Comparison of ENCODE assay signal across 20 cellular contexts in genomic region chr11:69385832-69386415, GRCh38.
DNase-seq lines count a peak whose midpoint lies in the region; ATAC-seq, FAIRE-seq and TF ChIP-seq lines count a peak whose summit lies in the region.
"Had no signal": no experiment of that assay in that cellular context is flagged by ENCODE, and none has a peak within 500 bp of the region (broad histone marks: within the 10 kb centered on the region; RNA-seq: fewer than 3 reads in every experiment).

No MANE protein-coding gene starts in this region.

- H3K4me1 ChIP-seq in kidney (ENCODE audit: control insufficient read depth in 1 of 2, insufficient read depth in 1 of 2, low read depth in 1 of 2, low read length in 2 of 2), result no peaks in the 10 kb centered on the region
- H3K4me1 ChIP-seq in mammary epithelial cell (ENCODE audit: insufficient read depth, low read length), result no peaks in the 10 kb centered on the region
- H3K4me1 ChIP-seq: A549 had no signal

- H3K4me2 ChIP-seq in mammary epithelial cell (ENCODE audit: insufficient read depth, low read depth, low read length), result no peak overlapping the region
- H3K4me2 ChIP-seq: A549; BLaER1 treated with 17β-estradiol and CSF1 and Interleukin-3, amounts not matched to agents 10 nM and 100 nM had no signal

- H3K9ac ChIP-seq in kidney (ENCODE audit: low read length in 2 of 2) (no peak overlapping the region), mammary epithelial cell (ENCODE audit: insufficient read depth, low read length) (no peak overlapping the region)
- H3K9ac ChIP-seq: BLaER1 treated with 17β-estradiol and CSF1 and Interleukin-3, amounts not matched to agents 10 nM and 100 nM had no signal

- peaks cover 15 to 16% of the 10 kb centered on the region in 2 donors for H3K9me3 Mint-ChIP-seq in activated T-cell treated with anti-CD3 and anti-CD28 coated beads, Interleukin-2, amount 50 U/mL, for 72 hours
- peaks cover 17% of the 10 kb centered on the region for H3K9me3 Mint-ChIP-seq in progenitor cell of endocrine pancreas (ENCODE audit: low read depth)

- no TSS peak for BruUV-seq in mammary epithelial cell (replicated peaks; lab: Mats Ljungman, UMichigan)

- H4K20me1 ChIP-seq in mammary epithelial cell (ENCODE audit: insufficient read depth, low read length), result no peaks in the 10 kb centered on the region
- H4K20me1 ChIP-seq: BLaER1 treated with 17β-estradiol and CSF1 and Interleukin-3, amounts not matched to agents 10 nM and 100 nM had no signal

- no peak overlapping the region for H2AFZ ChIP-seq in mammary epithelial cell (ENCODE audit: low read depth, low read length)

- H3K27me3 ChIP-seq in H7 (ENCODE audit: control insufficient read depth, insufficient read depth, low read length) (no peaks in the 10 kb centered on the region), mammary epithelial cell (ENCODE audit: insufficient read depth, low read length) (no peaks in the 10 kb centered on the region)
- H3K27me3 ChIP-seq: BLaER1 treated with 17β-estradiol and CSF1 and Interleukin-3, amounts not matched to agents 10 nM and 100 nM had no signal

- TF ChIP-seq CTCF in kidney (IDR thresholded peaks at IDR 0.05; ENCODE audit: borderline replicate concordance, extremely low read depth, insufficient read depth), result no peak
- TF ChIP-seq CTCF in progenitor cell of endocrine pancreas (IDR thresholded peaks at IDR 0.05; ENCODE audit: unreplicated experiment), result no peak
- TF ChIP-seq CTCF in mammary epithelial cell (conservative IDR thresholded peaks at IDR 0.05 in 1 of 2, IDR thresholded peaks at IDR 0.05 in 1 of 2; ENCODE audit: extremely low read depth in 1 of 2, insufficient read depth in 1 of 2, low read depth in 1 of 2, low read length in 2 of 2), result no peak

- CTCF ChIA-PET in mammary epithelial cell (lab: Charles Lee; ENCODE audit: low non-redundant PET), result no interaction called here

- no peak for FAIRE-seq in kidney (lab: Jason Lieb, UNC)
- FAIRE-seq: A549, G401.6, K562 had no signal

- no peaks in the 10 kb centered on the region for H3K27me3 Mint-ChIP-seq in activated T-cell treated with anti-CD3 and anti-CD28 coated beads, Interleukin-2, amount 50 U/mL, for 72 hours (ENCODE audit: low read depth)
- H3K27me3 Mint-ChIP-seq in progenitor cell of endocrine pancreas, result peaks cover 4% of the 10 kb centered on the region

- no peaks in the 10 kb centered on the region for H3K4me1 Mint-ChIP-seq in activated T-cell treated with anti-CD3 and anti-CD28 coated beads, Interleukin-2, amount 50 U/mL, for 72 hours (ENCODE audit: low read depth)
- H3K4me1 Mint-ChIP-seq in progenitor cell of endocrine pancreas (ENCODE audit: low read depth), result peaks cover 15% of the 10 kb centered on the region
- H3K4me1 Mint-ChIP-seq: CD8-positive, alpha-beta memory T cell had no signal

- H3K36me3 ChIP-seq in H7 (replicated peaks; ENCODE audit: control insufficient read depth, insufficient read depth, low read length) (no peaks in the 10 kb centered on the region), kidney (ENCODE audit: control insufficient read depth in 1 of 2, insufficient read depth in 2 of 2, low read length in 2 of 2) (no peaks in the 10 kb centered on the region), mammary epithelial cell (ENCODE audit: insufficient read depth, low read length) (no peaks in the 10 kb centered on the region)
- H3K36me3 ChIP-seq: BLaER1 treated with 17β-estradiol and CSF1 and Interleukin-3, amounts not matched to agents 10 nM and 100 nM had no signal

- intact Hi-C loops in kidney (cut with DNase I), result no loop called here
- intact Hi-C loops in mammary epithelial cell (cut with micrococcal nuclease), result no loop called here

- DNase-seq in activated T-cell treated with anti-CD3 and anti-CD28 coated beads, Interleukin-2, amount 50 U/mL, for 1 hour, result peak; percentile 5
- DNase-seq in activated T-cell treated with anti-CD3 and anti-CD28 coated beads, Interleukin-2, amount 50 U/mL, for 72 hours, result no peak
- DNase-seq in H7 (peak; percentile 37), kidney (peak; percentile 45), progenitor cell of endocrine pancreas (ENCODE audit: low spot score, unreplicated experiment) (no peak), substantia nigra (lab: John Stamatoyannopoulos, UW) (no peak), SKM-1 (lab: John Stamatoyannopoulos, UW; ENCODE audit: unreplicated experiment) (no peak), mammary epithelial cell (no peak)
- DNase-seq: DND-41; MV-4-11; NCI-H1417; NCI-H2029; NCI-H2171 treated with DMSO at 0.1 percent for 48 hours; NCI-H446 treated with DMSO at 0.1 percent for 48 hours; NK-92 treated with Interleukin-12 subunit alpha and Interleukin-12 subunit beta, amount 100 ng/mL, for 24 hours had no signal

- WGBS in mammary epithelial cell (ENCODE audit: low coverage, missing lambda C conversion rate), result 83% methylated on average over 14 of the region's 14 CpGs

- no peak overlapping the region for H3K4me3 ChIP-seq in H7 (ENCODE audit: insufficient read depth, low read depth, low read length)
- no peak overlapping the region for H3K4me3 ChIP-seq in kidney (ENCODE audit: low read length in 2 of 2)
- H3K4me3 ChIP-seq in mammary epithelial cell (replicated peaks in 1 of 3; ENCODE audit: insufficient read depth in 1 of 3, low read depth in 2 of 3, low read length in 3 of 3), result no peak overlapping the region
- H3K4me3 ChIP-seq: A549; BLaER1 treated with 17β-estradiol and CSF1 and Interleukin-3, amounts not matched to agents 10 nM and 100 nM; K562 had no signal

- H3K36me3 Mint-ChIP-seq in activated T-cell treated with anti-CD3 and anti-CD28 coated beads, Interleukin-2, amount 50 U/mL, for 72 hours (ENCODE audit: insufficient read depth in 2 of 2), result peaks cover 9 to 13% of the 10 kb centered on the region in 2 donors
- peaks cover 3% of the 10 kb centered on the region for H3K36me3 Mint-ChIP-seq in progenitor cell of endocrine pancreas (ENCODE audit: insufficient read depth)

- no peaks in the 10 kb centered on the region for H3K79me2 ChIP-seq in mammary epithelial cell (ENCODE audit: insufficient read depth, low read length)

- no peak overlapping the region for H3K4me3 Mint-ChIP-seq in activated T-cell treated with anti-CD3 and anti-CD28 coated beads, Interleukin-2, amount 50 U/mL, for 72 hours
- no peak overlapping the region for H3K4me3 Mint-ChIP-seq in progenitor cell of endocrine pancreas (ENCODE audit: low read depth)
- H3K4me3 Mint-ChIP-seq: CD8-positive, alpha-beta memory T cell had no signal

- no peak for ATAC-seq in activated T-cell treated with anti-CD3 and anti-CD28 coated beads, Interleukin-2, amount 50 U/mL, for 72 hours (replicated peaks in 1 of 2)
- ATAC-seq: A549, K562 had no signal

- in situ Hi-C loops in mammary epithelial cell (cut with MboI; ENCODE audit: low sequenced_read_pairs in 2 of 2), result no loop called here

- H3K9me3 ChIP-seq in kidney (ENCODE audit: control insufficient read depth in 1 of 2, low read length in 2 of 2) (peaks cover 3 to 17% of the 10 kb centered on the region in 2 donors), mammary epithelial cell (replicated peaks; ENCODE audit: insufficient read depth, low read length) (no peaks in the 10 kb centered on the region)

- no peak overlapping the region for H3K27ac Mint-ChIP-seq in activated T-cell treated with anti-CD3 and anti-CD28 coated beads, Interleukin-2, amount 50 U/mL, for 72 hours
- H3K27ac Mint-ChIP-seq in progenitor cell of endocrine pancreas, result peak overlapping the region; percentile 56
- H3K27ac Mint-ChIP-seq: CD8-positive, alpha-beta memory T cell had no signal

- H3K27ac ChIP-seq in kidney (ENCODE audit: low read depth in 2 of 2, low read length in 2 of 2), result no peak overlapping the region
- no peak overlapping the region for H3K27ac ChIP-seq in substantia nigra (ENCODE audit: low read depth, low read length, poor library complexity, severe bottlenecking)
- H3K27ac ChIP-seq in mammary epithelial cell (ENCODE audit: insufficient read depth, low read depth, low read length), result no peak overlapping the region
- H3K27ac ChIP-seq: BLaER1 treated with 17β-estradiol and CSF1 and Interleukin-3, amounts not matched to agents 10 nM and 100 nM had no signal

- dilution Hi-C loops in mammary epithelial cell (cut with HindIII; ENCODE audit: low sequenced_read_pairs), result loop anchor here (5.0 kb wide), 1 partner anchor 56 kb away; no protein-coding TSS in a partner anchor

Comparison
In these comparisons a context has a peak if more than half of its experiments do, and no peak if none do; other contexts are left out.
1. DNase-seq: peak in activated T-cell treated with anti-CD3 and anti-CD28 coated beads, Interleukin-2, amount 50 U/mL, for 1 hour (single experiment), H7 (single experiment) and kidney (single experiment); none in activated T-cell treated with anti-CD3 and anti-CD28 coated beads, Interleukin-2, amount 50 U/mL, for 72 hours (0 of 2), progenitor cell of endocrine pancreas (single experiment), substantia nigra (0 of 49), SKM-1 (single experiment) and mammary epithelial cell (single experiment).